Comparison of ENCODE assay signal across 9 cellular contexts in the genomic region with DNA sequence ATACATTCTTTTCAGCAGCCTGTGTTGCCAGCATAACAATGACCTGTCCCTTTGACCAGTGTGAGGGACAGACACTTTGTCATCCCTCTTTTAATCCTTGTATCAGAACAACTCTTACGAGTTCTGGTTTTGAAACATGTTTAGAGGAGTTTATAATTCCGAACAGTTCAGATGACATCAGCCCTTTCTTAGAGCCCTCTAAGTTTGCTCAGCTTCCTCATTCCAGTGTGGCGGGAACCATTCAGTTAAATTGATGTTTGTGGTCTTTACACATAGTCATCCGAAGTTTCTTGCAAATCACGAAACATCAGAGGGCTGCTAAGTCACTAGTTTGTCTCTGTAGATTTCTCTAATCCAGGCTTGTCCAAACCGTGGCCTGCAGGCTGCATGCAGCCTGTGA.
DNase-seq lines count a peak whose midpoint lies in the region; ATAC-seq, FAIRE-seq and TF ChIP-seq lines count a peak whose summit lies in the region.
"Had no signal": no experiment of that assay in that cellular context is flagged by ENCODE, and none has a peak within 500 bp of the region (broad histone marks: within the 10 kb centered on the region; RNA-seq: fewer than 3 reads in every experiment).

No MANE protein-coding gene starts in this region.

- TF ChIP-seq CTCF in fibroblast of the aortic adventitia (IDR thresholded peaks at IDR 0.05; ENCODE audit: insufficient read depth, low read length), result no peak

- ATAC-seq in GM19351 (IDR thresholded peaks at IDR 0.05; ENCODE audit: unreplicated experiment), result peak; percentile 63

- no peak overlapping the region for H3K4me3 ChIP-seq in fibroblast of the aortic adventitia (ENCODE audit: low read depth, low read length)
- no peak overlapping the region for H3K4me3 ChIP-seq in skeletal muscle cell (ENCODE audit: low read depth, low read length)

- FAIRE-seq in GM19239 (lab: Jason Lieb, UNC), result no peak
- FAIRE-seq: H1 had no signal

- DNase-seq in RPMI7951 (ENCODE audit: low read depth) (peak; percentile 82), fibroblast of the aortic adventitia (ENCODE audit: low read depth) (peak; percentile 81), skeletal muscle cell (ENCODE audit: low read depth) (peak; percentile 66), GM19239 (ENCODE audit: insufficient read length, low spot score) (no peak), NCI-H345 (lab: John Stamatoyannopoulos, UW) (no peak)
- DNase-seq in activated CD4-positive, alpha-beta T cell treated with anti-CD3 and anti-CD28 coated beads for 48 hours, result no peak
- no peak for DNase-seq in activated naive CD4-positive, alpha-beta T cell (lab: John Stamatoyannopoulos, UW)

Comparison
In these comparisons a context has a peak if more than half of its experiments do, and no peak if none do; other contexts are left out.
1. DNase-seq: peak in RPMI7951 (single experiment), fibroblast of the aortic adventitia (single experiment) and skeletal muscle cell (single experiment); none in GM19239 (single experiment), activated CD4-positive, alpha-beta T cell treated with anti-CD3 and anti-CD28 coated beads for 48 hours (single experiment), activated naive CD4-positive, alpha-beta T cell (0 of 4) and NCI-H345 (single experiment).